21 cellular contexts compared by ENCODE assay signal in the genomic region with DNA sequence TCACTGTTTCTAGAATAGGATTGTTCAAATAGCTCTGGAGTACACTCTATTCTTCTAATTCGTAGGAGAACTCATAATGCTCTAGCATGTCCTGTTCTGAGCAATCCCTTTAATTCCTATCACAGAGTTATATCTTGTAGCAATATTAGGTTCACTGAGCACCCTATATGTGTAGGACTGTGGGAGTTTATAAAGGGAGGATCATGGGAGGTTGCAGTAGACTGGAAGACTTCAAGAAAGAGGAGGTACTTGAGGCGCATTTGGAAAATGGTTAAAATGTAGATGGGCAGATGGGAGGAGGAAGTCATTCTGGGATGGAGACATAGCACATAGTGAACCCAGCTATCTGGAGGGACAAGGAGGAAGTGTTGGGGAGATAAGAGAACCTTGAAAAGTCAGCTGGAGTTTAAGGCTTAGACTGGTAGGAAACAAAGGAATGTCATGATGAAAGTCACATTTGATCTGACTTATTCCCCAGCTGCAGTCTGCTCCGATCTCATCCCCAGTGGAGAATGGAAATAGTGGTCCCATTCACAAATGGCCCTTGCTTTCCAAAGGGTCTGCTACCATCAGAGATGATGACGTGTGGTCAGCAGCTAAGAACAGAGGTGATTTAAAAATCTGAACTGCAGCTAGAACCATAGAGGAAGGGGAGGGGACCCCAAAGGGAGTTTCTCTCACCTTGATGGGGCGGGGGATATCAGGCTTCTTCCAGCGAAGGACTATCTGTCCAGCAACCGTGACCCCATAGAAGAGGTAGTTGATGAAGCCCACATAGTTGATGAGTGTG. TPM values are rescaled to one million over a fixed set of nuclear protein-coding genes. Genes with fewer than 3 reads are reported as not detected.
DNase-seq lines count a peak whose midpoint lies in the region; ATAC-seq, FAIRE-seq and TF ChIP-seq lines count a peak whose summit lies in the region.
"Had no signal": no experiment of that assay in that cellular context is flagged by ENCODE, and none has a peak within 500 bp of the region (broad histone marks: within the 10 kb centered on the region; RNA-seq: fewer than 3 reads in every experiment).

No MANE protein-coding gene starts in this region.

- H3K36me3 ChIP-seq in keratinocyte (ENCODE audit: control insufficient read depth in 2 of 2, extremely low read depth in 1 of 2, insufficient read depth in 2 of 2, low read length in 2 of 2) = peaks cover 6 to 12% of the 10 kb centered on the region in 2 experiments

- peak overlapping the region in 2 of 3 donors; percentile 4 to 81 for H3K27ac Mint-ChIP-seq in IgD-negative memory B cell
- H3K27ac Mint-ChIP-seq in stimulated activated naive CD8-positive, alpha-beta T cell treated with anti-CD3 and anti-CD28 coated beads, Interleukin-15, amount 100 ng/mL, for 72 hours = no peak overlapping the region
- H3K27ac Mint-ChIP-seq: activated CD4-positive, alpha-beta T cell treated with anti-CD3 and anti-CD28 coated beads, Interleukin-2, amount 10 ng/mL, durations not matched to agents 24 days and 14 days; brain; effector memory CD8-positive, alpha-beta T cell had no signal

- no peak for ATAC-seq in stimulated activated naive CD8-positive, alpha-beta T cell treated with anti-CD3 and anti-CD28 coated beads, Interleukin-15, amount 100 ng/mL, for 72 hours
- ATAC-seq: effector memory CD8-positive, alpha-beta T cell; Right ventricle myocardium inferior had no signal

- H3K9ac ChIP-seq in keratinocyte (ENCODE audit: control insufficient read depth, extremely low read depth, insufficient read depth, low read length) = no peak overlapping the region

- H3K79me2 ChIP-seq in keratinocyte (ENCODE audit: control insufficient read depth, insufficient read depth, low read length) = no peaks in the 10 kb centered on the region

- no peaks in the 10 kb centered on the region for H3K36me3 Mint-ChIP-seq in IgD-negative memory B cell
- H3K36me3 Mint-ChIP-seq: brain, CD14-positive monocyte had no signal

- H3K27ac ChIP-seq in keratinocyte (ENCODE audit: control insufficient read depth, insufficient read depth, low read length) = peak overlapping the region; percentile 55

- FAIRE-seq in keratinocyte (lab: Jason Lieb, UNC) = no peak
- FAIRE-seq: GM19239, TTC549 had no signal

- no peaks in the 10 kb centered on the region for H3K27me3 Mint-ChIP-seq in IgD-negative memory B cell
- H3K27me3 Mint-ChIP-seq in stimulated activated naive CD8-positive, alpha-beta T cell treated with anti-CD3 and anti-CD28 coated beads, Interleukin-15, amount 100 ng/mL, for 72 hours = no peaks in the 10 kb centered on the region

- H3K27me3 ChIP-seq in keratinocyte (ENCODE audit: control insufficient read depth, extremely low read depth, insufficient read depth, low read length) = no peaks in the 10 kb centered on the region

- H3K4me1 ChIP-seq in keratinocyte (ENCODE audit: control insufficient read depth, extremely low read depth, insufficient read depth, low read length) = peaks cover 23% of the 10 kb centered on the region

- no peaks in the 10 kb centered on the region for H4K20me1 ChIP-seq in keratinocyte (ENCODE audit: control insufficient read depth, extremely low read depth, insufficient read depth, low read length)

- no peak overlapping the region for H2AFZ ChIP-seq in keratinocyte (ENCODE audit: control insufficient read depth, low read length)

- peak; percentile 4 for DNase-seq in SKM-1 (lab: John Stamatoyannopoulos, UW; ENCODE audit: unreplicated experiment)
- DNase-seq in keratinocyte (ENCODE audit: low read depth, low spot score) = no peak
- DNase-seq in stimulated activated CD4-positive, alpha-beta T cell treated with anti-CD3 and anti-CD28 coated beads, Interleukin-2, amount 100 ng/mL, for 24 hours = no peak
- no peak for DNase-seq in HuH-7.5 (ENCODE audit: low spot score)
- DNase-seq in stimulated activated naive CD8-positive, alpha-beta T cell treated with anti-CD3 and anti-CD28 coated beads, Interleukin-15, amount 100 ng/mL, for 72 hours = no peak
- DNase-seq: activated CD4-positive, alpha-beta T cell treated with anti-CD3 and anti-CD28 coated beads, Interleukin-2, amount 10 ng/mL, durations not matched to agents 24 days and 14 days; activated effector memory CD4-positive, alpha-beta T cell treated with anti-CD3 and anti-CD28 coated beads, Interleukin-2, amount 50 U/mL, for 16 hours; effector memory CD8-positive, alpha-beta T cell; KG1; NCI-H1048; NCI-H187; stimulated activated CD4-positive, alpha-beta T cell treated with anti-CD3 and anti-CD28 coated beads, Interleukin-4, amount 100 ng/mL, for 1 hour; stimulated activated naive CD4-positive, alpha-beta T cell had no signal

- TF ChIP-seq CTCF in keratinocyte (optimal IDR thresholded peaks at IDR 0.05 in 1 of 3, IDR thresholded peaks at IDR 0.05 in 1 of 3, conservative IDR thresholded peaks at IDR 0.05 in 1 of 3; ENCODE audit: extremely low read depth in 1 of 3, insufficient read depth in 2 of 3, low read length in 3 of 3) = no peak

- H3K4me2 ChIP-seq in keratinocyte (ENCODE audit: control insufficient read depth, extremely low read depth, insufficient read depth, low read depth, low read length) = peak overlapping the region; percentile 29

- H3K9me3 Mint-ChIP-seq in IgD-negative memory B cell = peaks cover 0 to 2% (median 0%) of the 10 kb centered on the region in 3 donors
- H3K9me3 Mint-ChIP-seq in stimulated activated naive CD8-positive, alpha-beta T cell treated with anti-CD3 and anti-CD28 coated beads, Interleukin-15, amount 100 ng/mL, for 72 hours = no peaks in the 10 kb centered on the region
- H3K9me3 Mint-ChIP-seq: activated CD4-positive, alpha-beta T cell treated with anti-CD3 and anti-CD28 coated beads, Interleukin-2, amount 10 ng/mL, durations not matched to agents 24 days and 14 days; brain; effector memory CD8-positive, alpha-beta T cell had no signal

- no peaks in the 10 kb centered on the region for H3K9me1 ChIP-seq in keratinocyte (ENCODE audit: control insufficient read depth, extremely low read depth, insufficient read depth, low read length)

- H3K4me3 Mint-ChIP-seq in IgD-negative memory B cell = no peak overlapping the region
- H3K4me3 Mint-ChIP-seq in stimulated activated naive CD8-positive, alpha-beta T cell treated with anti-CD3 and anti-CD28 coated beads, Interleukin-15, amount 100 ng/mL, for 72 hours = no peak overlapping the region
- H3K4me3 Mint-ChIP-seq: activated CD4-positive, alpha-beta T cell treated with anti-CD3 and anti-CD28 coated beads, Interleukin-2, amount 10 ng/mL, durations not matched to agents 24 days and 14 days; brain; CD14-positive monocyte; effector memory CD8-positive, alpha-beta T cell had no signal

- dilution Hi-C loops in keratinocyte (cut with MboI; ENCODE audit: extremely low pct_ligation_motif_present, low sequenced_read_pairs) = no loop called here

- H3K9me3 ChIP-seq in keratinocyte (ENCODE audit: control insufficient read depth, low read depth, low read length) = no peaks in the 10 kb centered on the region

- no peak overlapping the region for H3K4me3 ChIP-seq in keratinocyte (ENCODE audit: control insufficient read depth in 2 of 3, extremely low read depth in 1 of 3, insufficient read depth in 2 of 3, low read depth in 1 of 3, low read length in 3 of 3)
- H3K4me3 ChIP-seq: lung, skin epidermis had no signal

- peaks cover 7 to 25% (median 10%) of the 10 kb centered on the region in 3 donors for H3K4me1 Mint-ChIP-seq in IgD-negative memory B cell
- H3K4me1 Mint-ChIP-seq in stimulated activated naive CD8-positive, alpha-beta T cell treated with anti-CD3 and anti-CD28 coated beads, Interleukin-15, amount 100 ng/mL, for 72 hours = peaks cover 5% of the 10 kb centered on the region

RNA-seq across cellular contexts. Expression of a gene that starts 10.1 kb away (rescaled TPM):
- polyA plus RNA-seq in IgD-negative memory B cell (not detected), keratinocyte (not detected in 3 replicates)
- not detected for polyA plus RNA-seq in keratinocyte (2011; ENCODE audit: low read depth)
- polyA plus RNA-seq in keratinocyte (2011; cell fraction: cytosol; rRNA removed) = not detected in 2 replicates
- not detected in 2 replicates for polyA plus RNA-seq in keratinocyte (2011; cell fraction: nucleus; rRNA removed)
- polyA plus RNA-seq in keratinocyte (2012; ENCODE audit: low replicate concordance) = not detected in 2 replicates
- polyA minus RNA-seq in keratinocyte = not detected in 3 replicates
- polyA minus RNA-seq in keratinocyte (2011; cell fraction: cytosol; rRNA and poly(A)+ RNA removed) = not detected
- polyA minus RNA-seq in keratinocyte (2011; cell fraction: nucleus; rRNA and poly(A)+ RNA removed) = not detected in 2 replicates

RNA-seq across cellular contexts. Expression of a gene that starts 24.4 kb away (rescaled TPM):
- polyA plus RNA-seq in IgD-negative memory B cell (not detected), keratinocyte (not detected in 3 replicates)
- not detected for polyA plus RNA-seq in keratinocyte (2011; ENCODE audit: low read depth)
- not detected in 2 replicates for polyA plus RNA-seq in keratinocyte (2011; cell fraction: cytosol; rRNA removed)
- not detected in 2 replicates for polyA plus RNA-seq in keratinocyte (2011; cell fraction: nucleus; rRNA removed)
- polyA plus RNA-seq in keratinocyte (2012; ENCODE audit: low replicate concordance) = not detected in 2 replicates
- polyA minus RNA-seq in keratinocyte = not detected in 3 replicates
- not detected for polyA minus RNA-seq in keratinocyte (2011; cell fraction: cytosol; rRNA and poly(A)+ RNA removed)
- polyA minus RNA-seq in keratinocyte (2011; cell fraction: nucleus; rRNA and poly(A)+ RNA removed) = not detected in 2 replicates
- polyA plus RNA-seq: CD14-positive monocyte, lung had no signal

RNA-seq across cellular contexts. Expression of a gene that starts 33.9 kb away (rescaled TPM):
- 68.7 TPM for polyA plus RNA-seq in IgD-negative memory B cell
- polyA plus RNA-seq in keratinocyte = 73.7 to 117 TPM (median 101 TPM) in 3 replicates
- 70.3 TPM for polyA plus RNA-seq in keratinocyte (2011; ENCODE audit: low read depth)
- polyA plus RNA-seq in keratinocyte (2011; cell fraction: cytosol; rRNA removed) = 80.2 and 98.9 TPM in 2 replicates
- 73.9 and 75.5 TPM in 2 replicates for polyA plus RNA-seq in keratinocyte (2011; cell fraction: nucleus; rRNA removed)
- polyA plus RNA-seq in keratinocyte (2012; ENCODE audit: low replicate concordance) = 64.6 and 81.2 TPM in 2 replicates
- 41.1 to 143 TPM (median 85.1 TPM) in 3 replicates for polyA minus RNA-seq in keratinocyte
- polyA minus RNA-seq in keratinocyte (2011; cell fraction: cytosol; rRNA and poly(A)+ RNA removed) = 33.8 TPM
- polyA minus RNA-seq in keratinocyte (2011; cell fraction: nucleus; rRNA and poly(A)+ RNA removed) = 18.7 and 35.0 TPM in 2 replicates

RNA-seq across cellular contexts. Expression of a gene that starts 34.2 kb away (rescaled TPM):
- 18.8 TPM for polyA plus RNA-seq in IgD-negative memory B cell
- 92.0 to 104 TPM (median 96.7 TPM) in 3 replicates for polyA plus RNA-seq in keratinocyte
- 38.9 TPM for polyA plus RNA-seq in keratinocyte (2011; ENCODE audit: low read depth)
- 43.4 and 46.3 TPM in 2 replicates for polyA plus RNA-seq in keratinocyte (2011; cell fraction: cytosol; rRNA removed)
- polyA plus RNA-seq in keratinocyte (2011; cell fraction: nucleus; rRNA removed) = 345 and 378 TPM in 2 replicates
- 56.1 and 89.9 TPM in 2 replicates for polyA plus RNA-seq in keratinocyte (2012; ENCODE audit: low replicate concordance)
- polyA minus RNA-seq in keratinocyte = 69.6 to 117 TPM (median 76.3 TPM) in 3 replicates
- polyA minus RNA-seq in keratinocyte (2011; cell fraction: cytosol; rRNA and poly(A)+ RNA removed) = 29.4 TPM
- 78.8 and 118 TPM in 2 replicates for polyA minus RNA-seq in keratinocyte (2011; cell fraction: nucleus; rRNA and poly(A)+ RNA removed)

RNA-seq across cellular contexts. Expression of a gene that starts 54.3 kb away (rescaled TPM):
- polyA plus RNA-seq in IgD-negative memory B cell (0.25 TPM), keratinocyte (28.4 to 32.8 TPM (median 29.1 TPM) in 3 replicates)
- 5.9 TPM for polyA plus RNA-seq in keratinocyte (2011; ENCODE audit: low read depth)
- polyA plus RNA-seq in keratinocyte (2011; cell fraction: cytosol; rRNA removed) = 15.2 and 18.2 TPM in 2 replicates
- 39.0 and 59.9 TPM in 2 replicates for polyA plus RNA-seq in keratinocyte (2011; cell fraction: nucleus; rRNA removed)
- polyA plus RNA-seq in keratinocyte (2012; ENCODE audit: low replicate concordance) = 17.7 and 37.9 TPM in 2 replicates
- 49.8 to 132 TPM (median 73.3 TPM) in 3 replicates for polyA minus RNA-seq in keratinocyte
- polyA minus RNA-seq in keratinocyte (2011; cell fraction: cytosol; rRNA and poly(A)+ RNA removed) = 24.4 TPM
- 45.4 and 70.3 TPM in 2 replicates for polyA minus RNA-seq in keratinocyte (2011; cell fraction: nucleus; rRNA and poly(A)+ RNA removed)

Comparison
In these comparisons a context has a peak if more than half of its experiments do, and no peak if none do; other contexts are left out.
1. H3K27ac Mint-ChIP-seq: peak in IgD-negative memory B cell (2 of 3); none in stimulated activated naive CD8-positive, alpha-beta T cell treated with anti-CD3 and anti-CD28 coated beads, Interleukin-15, amount 100 ng/mL, for 72 hours (0 of 2).